Comparison of ENCODE assay signal across 14 cellular contexts in the genomic region with DNA sequence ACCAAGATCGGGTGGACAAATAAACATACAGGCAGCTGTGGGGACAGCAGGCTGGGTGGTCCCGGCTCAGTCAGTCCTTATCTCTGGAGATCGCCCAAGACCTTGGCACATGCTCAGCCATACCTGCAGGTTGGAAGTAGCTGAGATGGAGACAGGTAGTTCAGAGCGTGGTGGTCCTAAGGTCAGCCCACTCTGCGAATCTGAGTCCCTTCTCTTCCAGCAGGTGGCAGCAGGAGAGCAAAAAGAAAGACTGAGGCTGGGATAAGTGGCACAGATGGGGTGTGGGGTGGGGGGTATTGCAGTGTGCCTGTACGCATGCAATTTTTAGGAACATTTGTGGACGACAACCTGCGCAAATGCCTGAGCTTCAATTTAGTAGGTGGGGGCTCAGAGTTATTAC.
DNase-seq lines count a peak whose midpoint lies in the region; ATAC-seq and TF ChIP-seq lines count a peak whose summit lies in the region.
"Had no signal": no experiment of that assay in that cellular context is flagged by ENCODE, and none has a peak within 500 bp of the region (broad histone marks: within the 10 kb centered on the region; RNA-seq: fewer than 3 reads in every experiment).

No MANE protein-coding gene starts in this region.

- in situ Hi-C loops in SK-MEL-5 (cut with HindIII; ENCODE audit: low pct_unique_long_range_greater_than_20kb, low sequenced_read_pairs) = no loop called here

- DNase-seq in BE2C (peak; percentile 24), H7 (peak; percentile 50), SK-MEL-5 (ENCODE audit: low read depth, low spot score) (peak; percentile 61), fibroblast of villous mesenchyme (ENCODE audit: low read depth) (no peak), OCI-M2 (lab: John Stamatoyannopoulos, UW; ENCODE audit: unreplicated experiment) (no peak), dedifferentiated amniotic fluid mesenchymal stem cell (ENCODE audit: extremely low spot score) (no peak)
- DNase-seq: activated CD8-positive, alpha-beta memory T cell treated with anti-CD3 and anti-CD28 coated beads, Interleukin-2, amount 10 ng/mL, durations not matched to agents 7 days and 5 days; aorta; Caco-2; HCEC 1CT; NCI-H2081 had no signal

- no peaks in the 10 kb centered on the region for H3K36me3 ChIP-seq in BE2C
- no peaks in the 10 kb centered on the region for H3K36me3 ChIP-seq in H7 (replicated peaks; ENCODE audit: control insufficient read depth, insufficient read depth, low read length)
- H3K36me3 ChIP-seq: SJSA1 had no signal

- H3K4me3 ChIP-seq in BE2C (ENCODE audit: low read depth, low read length) (no peak overlapping the region), H7 (ENCODE audit: insufficient read depth, low read depth, low read length) (no peak overlapping the region), fibroblast of villous mesenchyme (ENCODE audit: low read depth, low read length) (no peak overlapping the region)
- H3K4me3 ChIP-seq: SJSA1 had no signal

- ATAC-seq in HG03442 (IDR thresholded peaks at IDR 0.05; ENCODE audit: unreplicated experiment) (no peak), HG03039 (IDR thresholded peaks at IDR 0.05; ENCODE audit: unreplicated experiment) (no peak)
- ATAC-seq: activated CD8-positive, alpha-beta memory T cell treated with anti-CD3 and anti-CD28 coated beads, Interleukin-2, amount 10 ng/mL, durations not matched to agents 7 days and 5 days had no signal

- no peaks in the 10 kb centered on the region; the same call in 1 of the 2 replicates for H3K27me3 ChIP-seq in BE2C
- H3K27me3 ChIP-seq in H7 (ENCODE audit: control insufficient read depth, insufficient read depth, low read length) = no peaks in the 10 kb centered on the region; the same call in 1 of the 2 replicates
- H3K27me3 ChIP-seq: SJSA1 had no signal

- TF ChIP-seq CTCF in BE2C (IDR thresholded peaks at IDR 0.05; ENCODE audit: low read depth, low read length) (peak; percentile 52), fibroblast of villous mesenchyme (IDR thresholded peaks at IDR 0.05; ENCODE audit: insufficient read depth, low read depth, low read length) (peak; percentile 48)

- H3K9me3 ChIP-seq in BE2C = no peaks in the 10 kb centered on the region
- H3K9me3 ChIP-seq: Caco-2, SJSA1 had no signal

- H3K4me1 ChIP-seq in BE2C = no peaks in the 10 kb centered on the region
- H3K4me1 ChIP-seq: Caco-2 had no signal

Comparison
In these comparisons a context has a peak if more than half of its experiments do, and no peak if none do; other contexts are left out.
1. DNase-seq: peak in BE2C (single experiment), H7 (single experiment) and SK-MEL-5 (single experiment); none in fibroblast of villous mesenchyme (single experiment), OCI-M2 (single experiment) and dedifferentiated amniotic fluid mesenchymal stem cell (single experiment).